Comparison of ENCODE assay signal across 12 cellular contexts in genomic region chr17:76351526-76352071, GRCh38. TPM values are rescaled to one million over a fixed set of nuclear protein-coding genes. Genes with fewer than 3 reads are reported as not detected.
A peak's percentile ranks its signal among the peaks of the same experiment; 100 is the strongest.
DNase-seq lines count a peak whose midpoint lies in the region; ATAC-seq, FAIRE-seq and TF ChIP-seq lines count a peak whose summit lies in the region.
"Had no signal": no experiment of that assay in that cellular context is flagged by ENCODE, and none has a peak within 500 bp of the region (broad histone marks: within the 10 kb centered on the region; RNA-seq: fewer than 3 reads in every experiment).

No MANE protein-coding gene starts in this region.

- no peak for DNase-seq in T-helper 1 cell
- no peak for DNase-seq in astrocyte (ENCODE audit: low read depth)
- DNase-seq in nephron progenitor cell: no peak
- DNase-seq in NCI-H1417 treated with DMSO at 0.1 percent for 48 hours (lab: John Stamatoyannopoulos, UW): no peak
- DNase-seq in omental fat pad (ENCODE audit: low spot score): no peak
- DNase-seq in NCI-H1105 (lab: John Stamatoyannopoulos, UW): no peak
- DNase-seq: activated CD8-positive, alpha-beta memory T cell treated with anti-CD3 and anti-CD28 coated beads for 24 hours; psoas muscle; SHP77 had no signal

- no peaks in the 10 kb centered on the region for H3K9me3 Mint-ChIP-seq in T-helper 1 cell treated with Interleukin-12 subunit alpha and Interleukin-12 subunit beta and Interleukin-4 antibody, amounts not matched to agents 30 μg/mL and 1 μg/mL, for 36 hours
- H3K9me3 Mint-ChIP-seq in IgD-negative memory B cell (no peaks in the 10 kb centered on the region), astrocyte (ENCODE audit: unreplicated experiment) (no peaks in the 10 kb centered on the region), nephron progenitor cell (no peaks in the 10 kb centered on the region)

- H3K4me3 ChIP-seq in astrocyte (ENCODE audit: insufficient read depth, low read depth, low read length): peak overlapping the region; percentile 8

- ATAC-seq in omental fat pad (ENCODE audit: low FRiP score): no peak
- ATAC-seq: psoas muscle had no signal

- peaks cover 4% of the 10 kb centered on the region for H3K36me3 ChIP-seq in astrocyte (ENCODE audit: insufficient read depth, low read length)

- peaks cover 15% of the 10 kb centered on the region for H4K20me1 ChIP-seq in astrocyte (ENCODE audit: insufficient read depth, low read length)

- peaks cover 40% of the 10 kb centered on the region for H3K79me2 ChIP-seq in astrocyte (ENCODE audit: insufficient read depth, low read length)

- peak overlapping the region; percentile 93 for H3K4me3 Mint-ChIP-seq in T-helper 1 cell treated with Interleukin-12 subunit alpha and Interleukin-12 subunit beta and Interleukin-4 antibody, amounts not matched to agents 30 μg/mL and 1 μg/mL, for 36 hours
- peak overlapping the region in 2 of 4 donors; percentile 49 to 97 for H3K4me3 Mint-ChIP-seq in IgD-negative memory B cell
- peak overlapping the region; percentile 94 for H3K4me3 Mint-ChIP-seq in astrocyte (ENCODE audit: unreplicated experiment)
- peak overlapping the region; percentile 90 for H3K4me3 Mint-ChIP-seq in nephron progenitor cell

- peak overlapping the region; percentile 92 for H3K4me2 ChIP-seq in astrocyte (ENCODE audit: low read length)

- H3K9me3 ChIP-seq in astrocyte (ENCODE audit: insufficient read depth, low read depth, low read length): no peaks in the 10 kb centered on the region
- H3K9me3 ChIP-seq: psoas muscle had no signal

- no peak overlapping the region for H2AFZ ChIP-seq in astrocyte (ENCODE audit: low read depth, low read length)

- TF ChIP-seq CTCF in astrocyte (IDR thresholded peaks at IDR 0.05; ENCODE audit: insufficient read depth, low read depth, low read length) (no peak), nephron progenitor cell (IDR thresholded peaks at IDR 0.05) (no peak), omental fat pad (IDR thresholded peaks at IDR 0.05) (no peak)

- no peaks in the 10 kb centered on the region for H3K27me3 ChIP-seq in astrocyte (ENCODE audit: insufficient read depth, low read length)

- no peak overlapping the region for H3K27ac Mint-ChIP-seq in T-helper 1 cell treated with Interleukin-12 subunit alpha and Interleukin-12 subunit beta and Interleukin-4 antibody, amounts not matched to agents 30 μg/mL and 1 μg/mL, for 36 hours
- H3K27ac Mint-ChIP-seq in IgD-negative memory B cell (peak overlapping the region in 2 of 3 donors; percentile 45 to 58), astrocyte (ENCODE audit: unreplicated experiment) (no peak overlapping the region), nephron progenitor cell (peak overlapping the region; percentile 49)

- no peak for FAIRE-seq in astrocyte (lab: Jason Lieb, UNC)
- FAIRE-seq: bronchial epithelial cell had no signal

- H3K36me3 Mint-ChIP-seq in T-helper 1 cell treated with Interleukin-12 subunit alpha and Interleukin-12 subunit beta and Interleukin-4 antibody, amounts not matched to agents 30 μg/mL and 1 μg/mL, for 36 hours (ENCODE audit: low read depth): peaks cover 11% of the 10 kb centered on the region
- H3K36me3 Mint-ChIP-seq in IgD-negative memory B cell: no peaks in the 10 kb centered on the region
- peaks cover 5% of the 10 kb centered on the region for H3K36me3 Mint-ChIP-seq in astrocyte (ENCODE audit: low read depth, unreplicated experiment)
- H3K36me3 Mint-ChIP-seq in nephron progenitor cell (ENCODE audit: low read depth): peaks cover 29% of the 10 kb centered on the region

- H3K9ac ChIP-seq in astrocyte (ENCODE audit: low read length): peak overlapping the region; percentile 5

- H3K4me1 ChIP-seq in astrocyte (ENCODE audit: insufficient read depth, low read length): peaks cover 15% of the 10 kb centered on the region

- H3K27me3 Mint-ChIP-seq in T-helper 1 cell treated with Interleukin-12 subunit alpha and Interleukin-12 subunit beta and Interleukin-4 antibody, amounts not matched to agents 30 μg/mL and 1 μg/mL, for 36 hours (ENCODE audit: low read depth): no peaks in the 10 kb centered on the region
- H3K27me3 Mint-ChIP-seq in IgD-negative memory B cell (no peaks in the 10 kb centered on the region), astrocyte (ENCODE audit: low read depth, unreplicated experiment) (no peaks in the 10 kb centered on the region), nephron progenitor cell (ENCODE audit: low read depth, poor library complexity) (peaks cover 9% of the 10 kb centered on the region)

- H3K27ac ChIP-seq in astrocyte (ENCODE audit: low read depth, low read length): no peak overlapping the region
- H3K27ac ChIP-seq: psoas muscle had no signal

- peaks cover 17% of the 10 kb centered on the region for H3K4me1 Mint-ChIP-seq in T-helper 1 cell treated with Interleukin-12 subunit alpha and Interleukin-12 subunit beta and Interleukin-4 antibody, amounts not matched to agents 30 μg/mL and 1 μg/mL, for 36 hours (ENCODE audit: low read depth)
- peaks cover 10 to 15% (median 13%) of the 10 kb centered on the region in 3 donors for H3K4me1 Mint-ChIP-seq in IgD-negative memory B cell
- H3K4me1 Mint-ChIP-seq in astrocyte (ENCODE audit: low read depth, unreplicated experiment): peaks cover 4% of the 10 kb centered on the region
- H3K4me1 Mint-ChIP-seq in nephron progenitor cell: peaks cover 34% of the 10 kb centered on the region

RNA-seq across cellular contexts. Expression of gene PRPSAP1, which starts 2.1 kb away (rescaled TPM):
- polyA plus RNA-seq in IgD-negative memory B cell: 62.0 TPM
- total RNA-seq in astrocyte: 33.3 and 36.2 TPM in 2 replicates
- 10 to 100 TPM; 31.3 to 80.4 (median 53.7) TPM for total RNA-seq in omental fat pad

RNA-seq across cellular contexts. Expression of gene SPHK1, which starts 32.8 kb away (rescaled TPM):
- not detected for polyA plus RNA-seq in IgD-negative memory B cell
- 34.8 TPM in 2 replicates for total RNA-seq in astrocyte
- total RNA-seq in omental fat pad: 100 to 1,000 TPM in 1 of 4 donors, 10 to 100 TPM in 2, 1 to 10 TPM in 1; 8.7 to 107 (median 17.5) TPM

RNA-seq across cellular contexts. Expression of gene QRICH2, which starts 43.5 kb away (rescaled TPM):
- polyA plus RNA-seq in IgD-negative memory B cell: 0.14 TPM
- total RNA-seq in astrocyte: 2.5 and 3.8 TPM in 2 replicates
- 1 to 10 TPM; 1.2 to 1.8 (median 1.6) TPM for total RNA-seq in omental fat pad

Comparison
In these comparisons a context has a peak if more than half of its experiments do, and no peak if none do; other contexts are left out.
1. H3K27ac Mint-ChIP-seq: peak in IgD-negative memory B cell (2 of 3) and nephron progenitor cell (single experiment); none in T-helper 1 cell treated with Interleukin-12 subunit alpha and Interleukin-12 subunit beta and Interleukin-4 antibody, amounts not matched to agents 30 μg/mL and 1 μg/mL, for 36 hours (single experiment) and astrocyte (single experiment).